Comparison of ENCODE assay signal across 17 cellular contexts in the genomic region with DNA sequence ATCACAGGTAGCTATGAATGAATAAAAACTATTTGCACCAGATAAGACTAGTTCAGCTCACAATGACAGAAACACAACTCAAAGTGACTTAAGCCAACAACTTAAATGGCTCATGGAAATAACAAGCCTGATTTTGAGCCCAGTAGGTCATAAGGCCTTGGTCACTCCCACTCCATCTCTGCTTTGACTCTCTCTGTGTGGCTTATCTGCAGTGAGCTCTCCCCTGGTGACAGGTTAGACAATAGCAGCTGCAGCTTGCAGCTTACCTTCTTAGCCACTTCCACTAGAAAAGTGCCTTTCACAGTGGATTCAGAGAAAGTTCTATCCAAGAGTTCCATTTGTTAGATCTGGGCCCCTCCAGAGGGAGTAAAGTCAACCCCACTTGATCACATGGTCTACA.
DNase-seq lines count a peak whose midpoint lies in the region; ATAC-seq lines count a peak whose summit lies in the region.
"Had no signal": no experiment of that assay in that cellular context is flagged by ENCODE, and none has a peak within 500 bp of the region (broad histone marks: within the 10 kb centered on the region; RNA-seq: fewer than 3 reads in every experiment).

No MANE protein-coding gene starts in this region.

- no peaks in the 10 kb centered on the region for H3K36me3 Mint-ChIP-seq in activated T-cell treated with anti-CD3 and anti-CD28 coated beads, Interleukin-2, amount 50 U/mL, for 4 hours (ENCODE audit: insufficient read depth)
- H3K36me3 Mint-ChIP-seq: CD8-positive, alpha-beta memory T cell had no signal

- intact Hi-C loops in left ventricle myocardium superior (cut with micrococcal nuclease), result loop anchor here (10.0 kb wide), 2 partner anchors 106 to 476 kb away; no protein-coding TSS in a partner anchor
- intact Hi-C loops in cardiac septum (cut with DNase I), result loop anchor here (5.0 kb wide), 1 partner anchor 279 kb away; no protein-coding TSS in a partner anchor

- no peak overlapping the region for H3K4me3 Mint-ChIP-seq in activated T-cell treated with anti-CD3 and anti-CD28 coated beads, Interleukin-2, amount 50 U/mL, for 4 hours
- H3K4me3 Mint-ChIP-seq: CD8-positive, alpha-beta memory T cell had no signal

- peaks cover 3% of the 10 kb centered on the region for H3K27me3 Mint-ChIP-seq in activated T-cell treated with anti-CD3 and anti-CD28 coated beads, Interleukin-2, amount 50 U/mL, for 4 hours (ENCODE audit: low read depth)

- no peak for DNase-seq in left ventricle myocardium superior
- DNase-seq in cardiac septum (ENCODE audit: low spot score), result no peak
- peak; percentile 61 for DNase-seq in SW480 (ENCODE audit: low spot score)
- peak; percentile 35 for DNase-seq in left kidney (ENCODE audit: low read depth, low spot score)
- no peak for DNase-seq in activated CD8-positive, alpha-beta memory T cell treated with anti-CD3 and anti-CD28 coated beads, Interleukin-2, amount 50 U/mL, for 4 hours
- no peak for DNase-seq in activated T-cell treated with anti-CD3 and anti-CD28 coated beads, Interleukin-2, amount 50 U/mL, for 4 hours
- DNase-seq: ACHN; C1 segment of cervical spinal cord; CD8-positive, alpha-beta memory T cell; DND-41; NCI-H1092 treated with DMSO at 0.1 percent for 48 hours; NCI-H146; NCI-H2081; NCI-H510A; NCI-H748 treated with DMSO at 0.1 percent for 48 hours; Peyer's patch had no signal

- H3K4me1 Mint-ChIP-seq in activated T-cell treated with anti-CD3 and anti-CD28 coated beads, Interleukin-2, amount 50 U/mL, for 4 hours (ENCODE audit: low read depth), result no peaks in the 10 kb centered on the region
- H3K4me1 Mint-ChIP-seq: CD8-positive, alpha-beta memory T cell had no signal

- H3K9me3 Mint-ChIP-seq in activated T-cell treated with anti-CD3 and anti-CD28 coated beads, Interleukin-2, amount 50 U/mL, for 4 hours, result no peaks in the 10 kb centered on the region
- H3K9me3 Mint-ChIP-seq: CD8-positive, alpha-beta memory T cell had no signal

- ATAC-seq in left ventricle myocardium superior (peak; percentile 80), HG03039 (IDR thresholded peaks at IDR 0.05; ENCODE audit: unreplicated experiment) (no peak)
- ATAC-seq in activated T-cell treated with anti-CD3 and anti-CD28 coated beads, Interleukin-2, amount 50 U/mL, for 4 hours, result no peak

Comparison
In these comparisons a context has a peak if more than half of its experiments do, and no peak if none do; other contexts are left out.
1. DNase-seq: peak in SW480 (single experiment) and left kidney (single experiment); none in left ventricle myocardium superior (single experiment), cardiac septum (single experiment), activated CD8-positive, alpha-beta memory T cell treated with anti-CD3 and anti-CD28 coated beads, Interleukin-2, amount 50 U/mL, for 4 hours (single experiment) and activated T-cell treated with anti-CD3 and anti-CD28 coated beads, Interleukin-2, amount 50 U/mL, for 4 hours (single experiment).